Comparison of ENCODE assay signal across 19 cellular contexts in the genomic region with DNA sequence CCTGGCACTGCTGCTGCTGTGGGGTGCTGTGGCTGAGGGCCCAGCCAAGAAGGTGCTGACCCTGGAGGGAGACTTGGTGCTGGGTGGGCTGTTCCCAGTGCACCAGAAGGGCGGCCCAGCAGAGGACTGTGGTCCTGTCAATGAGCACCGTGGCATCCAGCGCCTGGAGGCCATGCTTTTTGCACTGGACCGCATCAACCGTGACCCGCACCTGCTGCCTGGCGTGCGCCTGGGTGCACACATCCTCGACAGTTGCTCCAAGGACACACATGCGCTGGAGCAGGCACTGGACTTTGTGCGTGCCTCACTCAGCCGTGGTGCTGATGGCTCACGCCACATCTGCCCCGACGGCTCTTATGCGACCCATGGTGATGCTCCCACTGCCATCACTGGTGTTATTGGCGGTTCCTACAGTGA. TPM values are rescaled to one million over a fixed set of nuclear protein-coding genes. Genes with fewer than 3 reads are reported as not detected.
DNase-seq lines count a peak whose midpoint lies in the region; ATAC-seq, FAIRE-seq and TF ChIP-seq lines count a peak whose summit lies in the region.
"Had no signal": no experiment of that assay in that cellular context is flagged by ENCODE, and none has a peak within 500 bp of the region (broad histone marks: within the 10 kb centered on the region; RNA-seq: fewer than 3 reads in every experiment).

No MANE protein-coding gene starts in this region.

- DNase-seq in SK-N-SH, result peak; percentile 20
- peak; percentile 38 for DNase-seq in 8988T
- DNase-seq in neural progenitor cell (ENCODE audit: low spot score), result no peak
- no peak for DNase-seq in SK-N-DZ (ENCODE audit: low spot score)
- DNase-seq in small intestine, result no peak
- DNase-seq: activated T-cell treated with anti-CD3 and anti-CD28 coated beads, Interleukin-2, amount 50 U/mL, for 72 hours; C1 segment of cervical spinal cord; DMS 273 treated with DMSO at 0.1 percent for 48 hours; NCI-H1436 treated with DMSO at 0.1 percent for 48 hours had no signal

- H3K27ac ChIP-seq in SK-N-SH (ENCODE audit: low read depth in 2 of 2, low read length in 1 of 2) (no peak overlapping the region), neural progenitor cell (no peak overlapping the region), small intestine (ENCODE audit: low read depth in 1 of 2, low read length in 1 of 2) (no peak overlapping the region)
- H3K27ac ChIP-seq: 22Rv1, esophagus muscularis mucosa, sigmoid colon had no signal

- H4K20me1 ChIP-seq in SK-N-SH (ENCODE audit: insufficient read depth), result peaks cover 32% of the 10 kb centered on the region
- peaks cover 15% of the 10 kb centered on the region for H4K20me1 ChIP-seq in neural progenitor cell (ENCODE audit: low read depth)

- H3K9me3 ChIP-seq in SK-N-SH (no peaks in the 10 kb centered on the region), neural progenitor cell (ENCODE audit: low read depth) (no peaks in the 10 kb centered on the region), small intestine (ENCODE audit: control insufficient read depth, low read depth) (no peaks in the 10 kb centered on the region)
- H3K9me3 ChIP-seq: esophagus muscularis mucosa, sigmoid colon had no signal

- TF ChIP-seq RAD21 in SK-N-SH (IDR thresholded peaks at IDR 0.05; ENCODE audit: low read length), result no peak

- H3K4me3 ChIP-seq in SK-N-SH (ENCODE audit: low read depth in 2 of 2, low read length in 1 of 2) (no peak overlapping the region), neural progenitor cell (no peak overlapping the region), small intestine (ENCODE audit: low read depth in 1 of 2, low read length in 2 of 2) (no peak overlapping the region)
- H3K4me3 ChIP-seq: esophagus muscularis mucosa, GM23338, sigmoid colon had no signal

- H3K27me3 Mint-ChIP-seq in brain, result peaks cover 24% of the 10 kb centered on the region
- H3K27me3 Mint-ChIP-seq in neural progenitor cell (ENCODE audit: insufficient read depth, low read depth), result peaks cover 21% of the 10 kb centered on the region

- WGBS in SK-N-SH (ENCODE audit: low lambda C conversion rate), result 96% methylated on average over 7 of the region's 17 CpGs
- 91 to 92% (median 92%) methylated on average over 17 of the region's 17 CpGs for WGBS in small intestine, 3 donors

- no peak for FAIRE-seq in small intestine (lab: Jason Lieb, UNC)
- FAIRE-seq: astrocyte had no signal

- no peaks in the 10 kb centered on the region for H3K36me3 Mint-ChIP-seq in brain
- peaks cover 2% of the 10 kb centered on the region for H3K36me3 Mint-ChIP-seq in neural progenitor cell

- CTCF ChIA-PET in SK-N-SH (lab: Yijun Ruan, JAX), result interaction anchor here (0.7 to 9.6 kb wide), 4 partner anchors 10 to 207 kb away, joined by 3 to 89 read pairs (median 10); no protein-coding TSS in a partner anchor

- H3K9me2 ChIP-seq in SK-N-SH, result no peaks in the 10 kb centered on the region

- no peaks in the 10 kb centered on the region for H3K27me3 ChIP-seq in SK-N-SH (ENCODE audit: insufficient read depth)
- H3K27me3 ChIP-seq in neural progenitor cell, result peaks cover 40% of the 10 kb centered on the region
- no peaks in the 10 kb centered on the region for H3K27me3 ChIP-seq in small intestine (ENCODE audit: control insufficient read depth in 2 of 2, insufficient read depth in 2 of 2, low read length in 2 of 2)
- H3K27me3 ChIP-seq: esophagus muscularis mucosa had no signal

- no peak overlapping the region for H3K4me2 ChIP-seq in SK-N-SH
- no peak overlapping the region for H3K4me2 ChIP-seq in neural progenitor cell
- H3K4me2 ChIP-seq: GM23338 had no signal

- ATAC-seq in SK-N-SH treated with all-trans-retinoic acid at 6 μM for 48 hours (no peak), GM18519 (IDR thresholded peaks at IDR 0.05; ENCODE audit: low FRiP score, unreplicated experiment) (no peak)
- ATAC-seq: GM23338 had no signal

- H3K27ac Mint-ChIP-seq in brain (peak overlapping the region in 1 of 5 experiments; percentile 14), neural progenitor cell (no peak overlapping the region)
- H3K27ac Mint-ChIP-seq: dendritic cell treated with granulocyte-macrophage colony-stimulating factor and Interleukin-4, amounts not matched to agents 40 ng/mL and 50 ng/mL, for 4 days; GM23338 had no signal

- TF ChIP-seq CTCF in SK-N-SH (IDR thresholded peaks at IDR 0.05), result no peak
- TF ChIP-seq CTCF in brain (conservative IDR thresholded peaks at IDR 0.05), result no peak
- TF ChIP-seq CTCF in neural progenitor cell (IDR thresholded peaks at IDR 0.05), result no peak

- TF ChIP-seq EP300 in SK-N-SH (IDR thresholded peaks at IDR 0.05; ENCODE audit: borderline replicate concordance in 1 of 2, low read depth in 1 of 2, low read length in 1 of 2), result no peak

- H2AFZ ChIP-seq in SK-N-SH (ENCODE audit: low read depth) (no peak overlapping the region), neural progenitor cell (replicated peaks) (no peak overlapping the region)
- H2AFZ ChIP-seq: GM23338 had no signal

- H3K79me2 ChIP-seq in SK-N-SH (ENCODE audit: insufficient read depth) (no peaks in the 10 kb centered on the region), neural progenitor cell (ENCODE audit: low read depth) (no peaks in the 10 kb centered on the region)

- POLR2A ChIA-PET in SK-N-SH (lab: Yijun Ruan, JAX), result no interaction called here

- H3K9ac ChIP-seq in SK-N-SH (no peak overlapping the region), neural progenitor cell (no peak overlapping the region)

- H3K4me3 Mint-ChIP-seq in brain, result peak overlapping the region in 4 of 5 experiments; percentile 57 to 94 (median 82)
- H3K4me3 Mint-ChIP-seq in neural progenitor cell, result peak overlapping the region; percentile 11
- H3K4me3 Mint-ChIP-seq: dendritic cell treated with granulocyte-macrophage colony-stimulating factor and Interleukin-4, amounts not matched to agents 40 ng/mL and 50 ng/mL, for 4 days; GM23338 had no signal

- H3K4me1 Mint-ChIP-seq in brain, result peaks cover 43% of the 10 kb centered on the region
- peaks cover 25% of the 10 kb centered on the region for H3K4me1 Mint-ChIP-seq in neural progenitor cell

- H3K9me3 Mint-ChIP-seq in brain (no peaks in the 10 kb centered on the region), neural progenitor cell (no peaks in the 10 kb centered on the region)
- H3K9me3 Mint-ChIP-seq: dendritic cell treated with granulocyte-macrophage colony-stimulating factor and Interleukin-4, amounts not matched to agents 40 ng/mL and 50 ng/mL, for 4 days; GM23338 had no signal

- no peaks in the 10 kb centered on the region for H3F3A ChIP-seq in SK-N-SH (replicated peaks; ENCODE audit: insufficient read depth)
- peaks cover under 1% of the 10 kb centered on the region for H3F3A ChIP-seq in neural progenitor cell (ENCODE audit: low read depth)

- H3K4me1 ChIP-seq in SK-N-SH (ENCODE audit: control insufficient read depth in 1 of 2, insufficient read depth in 2 of 2, low read depth in 1 of 2, low read length in 1 of 2), result peaks cover 0 to 19% of the 10 kb centered on the region in 2 experiments; a peak in 1 of 4 replicates
- peaks cover 7% of the 10 kb centered on the region for H3K4me1 ChIP-seq in neural progenitor cell
- H3K4me1 ChIP-seq in small intestine (ENCODE audit: control insufficient read depth in 2 of 2, insufficient read depth in 1 of 2, low read depth in 1 of 2, low read length in 1 of 2), result no peaks in the 10 kb centered on the region

- H3K36me3 ChIP-seq in SK-N-SH (replicated peaks in 1 of 2; ENCODE audit: control insufficient read depth in 1 of 2, insufficient read depth in 2 of 2, low read length in 1 of 2), result peaks cover 0 to 3% of the 10 kb centered on the region in 2 experiments
- no peaks in the 10 kb centered on the region for H3K36me3 ChIP-seq in neural progenitor cell
- no peaks in the 10 kb centered on the region for H3K36me3 ChIP-seq in small intestine (ENCODE audit: control insufficient read depth in 2 of 2, insufficient read depth in 2 of 2, low read length in 2 of 2)

TF ChIP-seq in SK-N-SH, 30 proteins besides CTCF, POLR2A, EP300 and RAD21 (continues in another document):
- TF ChIP-seq POLR2AphosphoS5 (IDR thresholded peaks at IDR 0.05; ENCODE audit: low read depth, low read length) (no peak), GATA2 (CRISPR knock-in tag; IDR thresholded peaks at IDR 0.05) (no peak)
- TF ChIP-seq, protein P1, sequence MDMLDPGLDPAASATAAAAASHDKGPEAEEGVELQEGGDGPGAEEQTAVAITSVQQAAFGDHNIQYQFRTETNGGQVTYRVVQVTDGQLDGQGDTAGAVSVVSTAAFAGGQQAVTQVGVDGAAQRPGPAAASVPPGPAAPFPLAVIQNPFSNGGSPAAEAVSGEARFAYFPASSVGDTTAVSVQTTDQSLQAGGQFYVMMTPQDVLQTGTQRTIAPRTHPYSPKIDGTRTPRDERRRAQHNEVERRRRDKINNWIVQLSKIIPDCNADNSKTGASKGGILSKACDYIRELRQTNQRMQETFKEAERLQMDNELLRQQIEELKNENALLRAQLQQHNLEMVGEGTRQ (IDR thresholded peaks at IDR 0.05; ENCODE audit: borderline replicate concordance, low read depth, low read length), result no peak

TF ChIP-seq in SK-N-SH treated with all-trans-retinoic acid at 6 μM for 48 hours, 23 proteins besides CTCF, POLR2A, EP300 and RAD21 (continues in another document):
- TF ChIP-seq GLIS3 (CRISPR knock-in tag; IDR thresholded peaks at IDR 0.05), result no peak

RNA-seq across cellular contexts. Expression of gene GRM2, which starts 2.1 kb away (rescaled TPM):
- polyA plus RNA-seq in SK-N-SH (2012; rRNA removed) (0.15 and 0.24 TPM in 2 replicates), brain (ENCODE audit: insufficient read depth, low read depth, low replicate concordance) (10.5 TPM), small intestine (under 1 TPM in 1 of 3 donors, not detected in 2; 0.18 TPM)
- 0.01 and 0.16 TPM in 2 replicates for polyA plus RNA-seq in SK-N-SH (2012; cell fraction: cytosol; rRNA removed)
- 0.55 and 0.82 TPM in 2 replicates for polyA plus RNA-seq in SK-N-SH (2012; cell fraction: nucleus; rRNA removed)
- 1.9 and 4.9 TPM in 2 replicates for total RNA-seq in neural progenitor cell (ENCODE audit: low replicate concordance)
- polyA plus RNA-seq in SK-N-DZ (2014; cell fraction: cytosol; rRNA removed), result 6.3 and 6.5 TPM in 2 replicates
- 3.3 and 7.8 TPM in 2 replicates for polyA plus RNA-seq in SK-N-DZ (2014; cell fraction: nucleus; rRNA removed)
- total RNA-seq: LHCN-M2 had no signal

RNA-seq across cellular contexts. Expression of gene TEX264, which starts 38.0 kb away (rescaled TPM):
- polyA plus RNA-seq in SK-N-SH (2012; rRNA removed) (82.1 and 86.0 TPM in 2 replicates), brain (ENCODE audit: insufficient read depth, low read depth, low replicate concordance) (48.3 TPM), small intestine (10 to 100 TPM; 66.2 to 85.7 (median 68.4) TPM)
- 39.3 and 60.0 TPM in 2 replicates for polyA plus RNA-seq in SK-N-SH (2012; cell fraction: cytosol; rRNA removed)
- 71.2 and 84.0 TPM in 2 replicates for polyA plus RNA-seq in SK-N-SH (2012; cell fraction: nucleus; rRNA removed)
- 0.54 and 2.8 TPM in 2 replicates for total RNA-seq in neural progenitor cell (ENCODE audit: low replicate concordance)
- polyA plus RNA-seq in SK-N-DZ (2014; cell fraction: cytosol; rRNA removed), result 30.5 and 33.3 TPM in 2 replicates
- polyA plus RNA-seq in SK-N-DZ (2014; cell fraction: nucleus; rRNA removed), result 27.6 and 34.4 TPM in 2 replicates

Comparison
In these comparisons a context has a peak if more than half of its experiments do, and no peak if none do; other contexts are left out.
1. DNase-seq: peak in SK-N-SH (single experiment) and 8988T (single experiment); none in neural progenitor cell (single experiment), SK-N-DZ (single experiment) and small intestine (single experiment).